ENCODE assay signal across 2 cellular contexts in the genomic region with DNA sequence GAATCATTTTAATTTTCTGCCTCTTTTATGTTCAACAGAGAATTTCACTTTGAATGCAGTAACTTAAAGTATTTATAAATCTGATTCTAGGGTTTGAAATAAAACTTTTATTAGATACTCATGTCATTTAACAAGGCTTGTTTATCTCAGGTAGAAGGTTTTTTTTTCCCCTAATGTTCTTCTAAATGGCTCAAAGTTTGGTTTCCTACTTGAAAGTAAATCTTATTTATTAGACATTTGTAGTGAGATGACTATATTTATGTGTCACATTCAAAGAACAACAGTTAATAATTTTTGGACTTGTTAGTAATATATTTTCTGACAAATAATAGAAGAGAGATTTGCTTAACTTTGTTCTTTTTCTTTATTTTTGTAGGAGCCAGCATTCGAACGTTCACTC.
TF ChIP-seq lines count a peak whose summit lies in the region.

No MANE protein-coding gene starts in this region.

TF ChIP-seq in A549, 52 proteins besides CTCF, POLR2A, EP300 and RAD21 (continued from another document):
- TF ChIP-seq, protein P1, sequence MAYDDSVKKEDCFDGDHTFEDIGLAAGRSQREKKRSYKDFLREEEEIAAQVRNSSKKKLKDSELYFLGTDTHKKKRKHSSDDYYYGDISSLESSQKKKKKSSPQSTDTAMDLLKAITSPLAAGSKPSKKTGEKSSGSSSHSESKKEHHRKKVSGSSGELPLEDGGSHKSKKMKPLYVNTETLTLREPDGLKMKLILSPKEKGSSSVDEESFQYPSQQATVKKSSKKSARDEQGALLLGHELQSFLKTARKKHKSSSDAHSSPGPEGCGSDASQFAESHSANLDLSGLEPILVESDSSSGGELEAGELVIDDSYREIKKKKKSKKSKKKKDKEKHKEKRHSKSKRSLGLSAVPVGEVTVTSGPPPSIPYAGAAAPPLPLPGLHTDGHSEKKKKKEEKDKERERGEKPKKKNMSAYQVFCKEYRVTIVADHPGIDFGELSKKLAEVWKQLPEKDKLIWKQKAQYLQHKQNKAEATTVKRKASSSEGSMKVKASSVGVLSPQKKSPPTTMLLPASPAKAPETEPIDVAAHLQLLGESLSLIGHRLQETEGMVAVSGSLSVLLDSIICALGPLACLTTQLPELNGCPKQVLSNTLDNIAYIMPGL (CRISPR knock-in tag; IDR thresholded peaks at IDR 0.05; ENCODE audit: borderline replicate concordance), result no peak
- no peak for TF ChIP-seq MYC (IDR thresholded peaks at IDR 0.05; ENCODE audit: borderline replicate concordance, low read length)
- TF ChIP-seq JUNB (IDR thresholded peaks at IDR 0.05), result no peak
- TF ChIP-seq JUN (IDR thresholded peaks at IDR 0.05), result no peak
- no peak for TF ChIP-seq CBX8 (IDR thresholded peaks at IDR 0.05)
- TF ChIP-seq, protein P2, sequence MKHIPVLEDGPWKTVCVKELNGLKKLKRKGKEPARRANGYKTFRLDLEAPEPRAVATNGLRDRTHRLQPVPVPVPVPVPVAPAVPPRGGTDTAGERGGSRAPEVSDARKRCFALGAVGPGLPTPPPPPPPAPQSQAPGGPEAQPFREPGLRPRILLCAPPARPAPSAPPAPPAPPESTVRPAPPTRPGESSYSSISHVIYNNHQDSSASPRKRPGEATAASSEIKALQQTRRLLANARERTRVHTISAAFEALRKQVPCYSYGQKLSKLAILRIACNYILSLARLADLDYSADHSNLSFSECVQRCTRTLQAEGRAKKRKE (CRISPR knock-in tag; IDR thresholded peaks at IDR 0.05; ENCODE audit: low read depth), result no peak
- TF ChIP-seq, protein P3, sequence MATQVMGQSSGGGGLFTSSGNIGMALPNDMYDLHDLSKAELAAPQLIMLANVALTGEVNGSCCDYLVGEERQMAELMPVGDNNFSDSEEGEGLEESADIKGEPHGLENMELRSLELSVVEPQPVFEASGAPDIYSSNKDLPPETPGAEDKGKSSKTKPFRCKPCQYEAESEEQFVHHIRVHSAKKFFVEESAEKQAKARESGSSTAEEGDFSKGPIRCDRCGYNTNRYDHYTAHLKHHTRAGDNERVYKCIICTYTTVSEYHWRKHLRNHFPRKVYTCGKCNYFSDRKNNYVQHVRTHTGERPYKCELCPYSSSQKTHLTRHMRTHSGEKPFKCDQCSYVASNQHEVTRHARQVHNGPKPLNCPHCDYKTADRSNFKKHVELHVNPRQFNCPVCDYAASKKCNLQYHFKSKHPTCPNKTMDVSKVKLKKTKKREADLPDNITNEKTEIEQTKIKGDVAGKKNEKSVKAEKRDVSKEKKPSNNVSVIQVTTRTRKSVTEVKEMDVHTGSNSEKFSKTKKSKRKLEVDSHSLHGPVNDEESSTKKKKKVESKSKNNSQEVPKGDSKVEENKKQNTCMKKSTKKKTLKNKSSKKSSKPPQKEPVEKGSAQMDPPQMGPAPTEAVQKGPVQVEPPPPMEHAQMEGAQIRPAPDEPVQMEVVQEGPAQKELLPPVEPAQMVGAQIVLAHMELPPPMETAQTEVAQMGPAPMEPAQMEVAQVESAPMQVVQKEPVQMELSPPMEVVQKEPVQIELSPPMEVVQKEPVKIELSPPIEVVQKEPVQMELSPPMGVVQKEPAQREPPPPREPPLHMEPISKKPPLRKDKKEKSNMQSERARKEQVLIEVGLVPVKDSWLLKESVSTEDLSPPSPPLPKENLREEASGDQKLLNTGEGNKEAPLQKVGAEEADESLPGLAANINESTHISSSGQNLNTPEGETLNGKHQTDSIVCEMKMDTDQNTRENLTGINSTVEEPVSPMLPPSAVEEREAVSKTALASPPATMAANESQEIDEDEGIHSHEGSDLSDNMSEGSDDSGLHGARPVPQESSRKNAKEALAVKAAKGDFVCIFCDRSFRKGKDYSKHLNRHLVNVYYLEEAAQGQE (IDR thresholded peaks at IDR 0.05), result no peak
- TF ChIP-seq, protein P4, sequence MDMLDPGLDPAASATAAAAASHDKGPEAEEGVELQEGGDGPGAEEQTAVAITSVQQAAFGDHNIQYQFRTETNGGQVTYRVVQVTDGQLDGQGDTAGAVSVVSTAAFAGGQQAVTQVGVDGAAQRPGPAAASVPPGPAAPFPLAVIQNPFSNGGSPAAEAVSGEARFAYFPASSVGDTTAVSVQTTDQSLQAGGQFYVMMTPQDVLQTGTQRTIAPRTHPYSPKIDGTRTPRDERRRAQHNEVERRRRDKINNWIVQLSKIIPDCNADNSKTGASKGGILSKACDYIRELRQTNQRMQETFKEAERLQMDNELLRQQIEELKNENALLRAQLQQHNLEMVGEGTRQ (IDR thresholded peaks at IDR 0.05), result no peak
- TF ChIP-seq FOSL2 (IDR thresholded peaks at IDR 0.05), result no peak
- no peak for TF ChIP-seq FOSL2 (CRISPR knock-in tag; IDR thresholded peaks at IDR 0.05)
- TF ChIP-seq KDM5A (IDR thresholded peaks at IDR 0.05), result no peak
- TF ChIP-seq RARB (CRISPR knock-in tag; IDR thresholded peaks at IDR 0.05), result no peak
- TF ChIP-seq NFE2L2 (conservative IDR thresholded peaks at IDR 0.05; ENCODE audit: low read length), result no peak
- no peak for TF ChIP-seq RFX5 (IDR thresholded peaks at IDR 0.05)
- TF ChIP-seq CBX2 (IDR thresholded peaks at IDR 0.05; ENCODE audit: borderline replicate concordance, low read depth), result no peak

TF ChIP-seq in HEK293T, 16 proteins besides CTCF, POLR2A, EP300 and RAD21 (continued from another document):
- TF ChIP-seq NFRKB (IDR thresholded peaks at IDR 0.05) (no peak), FOXK2 (IDR thresholded peaks at IDR 0.05) (no peak), HDGF (IDR thresholded peaks at IDR 0.05; ENCODE audit: borderline replicate concordance) (no peak), SP1 (IDR thresholded peaks at IDR 0.05) (no peak), ARNT (IDR thresholded peaks at IDR 0.05) (no peak), BHLHE40 (IDR thresholded peaks at IDR 0.05; ENCODE audit: borderline replicate concordance) (no peak), SUZ12 (IDR thresholded peaks at IDR 0.05) (no peak), ELF4 (IDR thresholded peaks at IDR 0.05) (no peak), ZNF384 (IDR thresholded peaks at IDR 0.05) (peak; percentile 71; the same call in 1 of the 2 replicates), LEF1 (IDR thresholded peaks at IDR 0.05; ENCODE audit: borderline replicate concordance) (no peak), TARDBP (IDR thresholded peaks at IDR 0.05) (no peak), FOXM1 (IDR thresholded peaks at IDR 0.05; ENCODE audit: borderline replicate concordance) (no peak), CTBP1 (IDR thresholded peaks at IDR 0.05; ENCODE audit: borderline replicate concordance) (no peak), FOXA1 (IDR thresholded peaks at IDR 0.05) (no peak)
